1 cellular context compared by ENCODE assay signal in the genomic region with DNA sequence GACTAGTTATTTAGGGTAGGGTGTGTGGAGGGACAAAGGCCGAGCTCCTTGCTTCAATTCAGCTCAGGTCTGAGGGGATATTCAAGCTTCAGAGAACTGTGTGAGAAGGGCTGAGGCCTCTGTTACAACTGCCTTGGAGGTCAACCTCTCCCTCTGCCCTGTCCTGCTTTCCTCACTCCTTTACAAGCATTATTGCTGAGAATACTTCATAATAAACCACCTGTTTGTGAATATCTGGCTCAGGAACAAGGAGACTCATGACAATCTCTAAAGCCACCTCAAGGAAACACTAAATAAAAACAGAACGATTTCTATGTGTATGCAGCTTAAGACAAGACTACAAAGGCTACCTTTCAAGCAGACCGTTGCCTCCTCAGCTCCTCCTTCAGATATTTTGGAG.
TF ChIP-seq lines count a peak whose summit lies in the region.

No MANE protein-coding gene starts in this region.

TF ChIP-seq in IMR-90, 13 proteins besides CTCF, POLR2A, EP300 and RAD21 (continued from another document):
- TF ChIP-seq, protein P1, sequence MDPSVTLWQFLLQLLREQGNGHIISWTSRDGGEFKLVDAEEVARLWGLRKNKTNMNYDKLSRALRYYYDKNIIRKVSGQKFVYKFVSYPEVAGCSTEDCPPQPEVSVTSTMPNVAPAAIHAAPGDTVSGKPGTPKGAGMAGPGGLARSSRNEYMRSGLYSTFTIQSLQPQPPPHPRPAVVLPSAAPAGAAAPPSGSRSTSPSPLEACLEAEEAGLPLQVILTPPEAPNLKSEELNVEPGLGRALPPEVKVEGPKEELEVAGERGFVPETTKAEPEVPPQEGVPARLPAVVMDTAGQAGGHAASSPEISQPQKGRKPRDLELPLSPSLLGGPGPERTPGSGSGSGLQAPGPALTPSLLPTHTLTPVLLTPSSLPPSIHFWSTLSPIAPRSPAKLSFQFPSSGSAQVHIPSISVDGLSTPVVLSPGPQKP (IDR thresholded peaks at IDR 0.05; ENCODE audit: borderline replicate concordance, low read depth, low read length) = no peak
- TF ChIP-seq MXI1 (IDR thresholded peaks at IDR 0.05; ENCODE audit: borderline replicate concordance, low read depth, low read length) (no peak), NFE2L2 (IDR thresholded peaks at IDR 0.05; ENCODE audit: low read depth, low read length) (no peak), CEBPB (IDR thresholded peaks at IDR 0.05; ENCODE audit: low read depth, low read length) (no peak), RCOR1 (IDR thresholded peaks at IDR 0.05; ENCODE audit: insufficient replicate concordance, low read length) (no peak)
